ENCODE assay signal across 17 cellular contexts in the genomic region with DNA sequence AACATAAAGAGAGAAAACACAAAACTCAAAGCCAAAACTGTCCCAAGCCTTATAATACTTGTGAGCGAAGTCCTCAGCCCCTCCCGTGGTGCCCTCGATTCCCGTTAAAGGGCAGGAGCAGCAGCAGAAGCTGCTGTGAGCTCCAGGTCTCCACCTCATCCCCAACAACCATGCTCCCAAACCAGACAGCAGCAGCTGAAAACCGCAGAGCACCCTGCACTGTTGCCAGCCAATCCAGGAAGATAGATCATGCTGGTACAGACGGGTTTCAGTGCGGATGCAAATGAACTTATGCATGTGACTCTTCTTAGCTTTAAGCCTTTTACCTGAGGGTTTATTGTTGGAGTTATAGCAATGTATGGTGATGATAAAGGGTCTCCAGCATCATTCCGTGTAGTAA.
"Had no signal": no experiment of that assay in that cellular context is flagged by ENCODE, and none has a peak within 500 bp of the region (broad histone marks: within the 10 kb centered on the region; RNA-seq: fewer than 3 reads in every experiment).

No MANE protein-coding gene starts in this region.

- ATAC-seq: activated CD8-positive, alpha-beta T cell treated with anti-CD3 and anti-CD28 coated beads, Interleukin-2, amount 10 ng/mL, durations not matched to agents 7 days and 5 days; activated T-helper 17 cell treated with anti-CD3 and anti-CD28 coated beads, Interleukin-2, amount 50 U/mL, for 72 hours; effector memory CD8-positive, alpha-beta T cell; right cardiac atrium; stimulated activated naive CD8-positive, alpha-beta T cell treated with anti-CD3 and anti-CD28 coated beads, Interleukin-15, Interleukin-2, amounts not matched to agents 100 U/mL and 50 U/mL, for 24 hours had no signal

- H3K27ac Mint-ChIP-seq: activated B cell treated with CpG ODN at 0.5 μM for 24 hours; activated CD4-positive, alpha-beta T cell treated with anti-CD3 and anti-CD28 coated beads, Interleukin-2, amount 10 ng/mL, durations not matched to agents 24 days and 14 days; activated CD8-positive, alpha-beta T cell treated with anti-CD3 and anti-CD28 coated beads, Interleukin-2, amount 10 ng/mL, durations not matched to agents 7 days and 5 days; activated naive CD4-positive, alpha-beta T cell treated with anti-CD3 and anti-CD28 coated beads, Interleukin-2, amount 10 ng/mL, durations not matched to agents 7 days and 5 days; activated T-helper 17 cell treated with anti-CD3 and anti-CD28 coated beads, Interleukin-2, amount 50 U/mL, for 72 hours; effector memory CD8-positive, alpha-beta T cell; nephron had no signal

- H3K9me3 Mint-ChIP-seq: activated CD4-positive, alpha-beta T cell treated with anti-CD3 and anti-CD28 coated beads, Interleukin-2, amount 10 ng/mL, durations not matched to agents 24 days and 14 days; activated naive CD4-positive, alpha-beta T cell treated with anti-CD3 and anti-CD28 coated beads, Interleukin-2, amount 10 ng/mL, durations not matched to agents 7 days and 5 days; activated T-helper 17 cell treated with anti-CD3 and anti-CD28 coated beads, Interleukin-2, amount 50 U/mL, for 72 hours; effector memory CD8-positive, alpha-beta T cell; nephron had no signal

- H3K27ac ChIP-seq: ascending aorta, breast epithelium, prostate gland, suprapubic skin had no signal

- H3K9me3 ChIP-seq: ascending aorta, breast epithelium, prostate gland, suprapubic skin had no signal

- H3K27me3 Mint-ChIP-seq: activated B cell treated with CpG ODN at 0.5 μM for 24 hours; activated T-helper 17 cell treated with anti-CD3 and anti-CD28 coated beads, Interleukin-2, amount 50 U/mL, for 72 hours had no signal

- H3K4me3 Mint-ChIP-seq: activated B cell treated with CpG ODN at 0.5 μM for 24 hours; activated CD4-positive, alpha-beta T cell treated with anti-CD3 and anti-CD28 coated beads, Interleukin-2, amount 10 ng/mL, durations not matched to agents 24 days and 14 days; activated CD8-positive, alpha-beta T cell treated with anti-CD3 and anti-CD28 coated beads, Interleukin-2, amount 10 ng/mL, durations not matched to agents 7 days and 5 days; activated naive CD4-positive, alpha-beta T cell treated with anti-CD3 and anti-CD28 coated beads, Interleukin-2, amount 10 ng/mL, durations not matched to agents 7 days and 5 days; activated T-helper 17 cell treated with anti-CD3 and anti-CD28 coated beads, Interleukin-2, amount 50 U/mL, for 72 hours; effector memory CD8-positive, alpha-beta T cell; nephron had no signal

- H3K27me3 ChIP-seq: ascending aorta, breast epithelium had no signal

- H3K36me3 Mint-ChIP-seq: activated naive CD4-positive, alpha-beta T cell treated with anti-CD3 and anti-CD28 coated beads, Interleukin-2, amount 10 ng/mL, durations not matched to agents 7 days and 5 days had no signal

- DNase-seq: activated B cell treated with CpG ODN at 0.5 μM for 24 hours; activated CD4-positive, alpha-beta T cell treated with anti-CD3 and anti-CD28 coated beads, Interleukin-2, amount 10 ng/mL, durations not matched to agents 24 days and 14 days; activated CD8-positive, alpha-beta T cell treated with anti-CD3 and anti-CD28 coated beads, Interleukin-2, amount 10 ng/mL, durations not matched to agents 7 days and 5 days; activated naive CD4-positive, alpha-beta T cell treated with anti-CD3 and anti-CD28 coated beads, Interleukin-2, amount 10 ng/mL, durations not matched to agents 7 days and 5 days; activated T-cell treated with anti-CD3 and anti-CD28 coated beads for 4 hours; dermis blood vessel endothelial cell; effector memory CD8-positive, alpha-beta T cell; foreskin melanocyte; occipital lobe; right cardiac atrium; stimulated activated naive CD8-positive, alpha-beta T cell treated with anti-CD3 and anti-CD28 coated beads, Interleukin-15, Interleukin-2, amounts not matched to agents 100 U/mL and 50 U/mL, for 24 hours had no signal
